ENCODE assay signal across 2 cellular contexts in genomic region chr11:119782673-119783072, GRCh38.
TF ChIP-seq lines count a peak whose summit lies in the region.

No MANE protein-coding gene starts in this region.

TF ChIP-seq in HCT116, 20 proteins besides CTCF, POLR2A, EP300 and RAD21 (continued from another document):
- no peak for TF ChIP-seq ATF3 (IDR thresholded peaks at IDR 0.05)
- TF ChIP-seq ELF1 (IDR thresholded peaks at IDR 0.05; ENCODE audit: borderline replicate concordance, low read depth): no peak
- no peak for TF ChIP-seq POLR2AphosphoS5 (IDR thresholded peaks at IDR 0.05; ENCODE audit: low read depth, low read length)
- no peak for TF ChIP-seq SP1 (IDR thresholded peaks at IDR 0.05; ENCODE audit: low read depth)
- TF ChIP-seq EGR1 (IDR thresholded peaks at IDR 0.05; ENCODE audit: low read depth): no peak
- no peak for TF ChIP-seq CBX3 (IDR thresholded peaks at IDR 0.05; ENCODE audit: low read depth)
- TF ChIP-seq EZH2phosphoT487 (IDR thresholded peaks at IDR 0.05; ENCODE audit: borderline replicate concordance): no peak
- no peak for TF ChIP-seq REST (IDR thresholded peaks at IDR 0.05; ENCODE audit: low read depth)
- TF ChIP-seq MAX (IDR thresholded peaks at IDR 0.05): no peak
- TF ChIP-seq FOSL1 (IDR thresholded peaks at IDR 0.05; ENCODE audit: low read depth): no peak
- TF ChIP-seq SRF (IDR thresholded peaks at IDR 0.05; ENCODE audit: low read depth): no peak
- TF ChIP-seq JUND (IDR thresholded peaks at IDR 0.05): no peak
- no peak for TF ChIP-seq ZBTB33 (IDR thresholded peaks at IDR 0.05; ENCODE audit: extremely low read depth, insufficient replicate concordance, low read length)
- TF ChIP-seq TCF7L2 (IDR thresholded peaks at IDR 0.05; ENCODE audit: borderline replicate concordance, extremely low read depth, insufficient read depth, insufficient read length): no peak
- TF ChIP-seq EZH2 (IDR thresholded peaks at IDR 0.05): no peak
- TF ChIP-seq CEBPB (IDR thresholded peaks at IDR 0.05; ENCODE audit: low read depth): no peak
- no peak for TF ChIP-seq YY1 (IDR thresholded peaks at IDR 0.05; ENCODE audit: extremely low read depth, insufficient replicate concordance, low read depth, low read length)

TF ChIP-seq in K562, 482 proteins besides CTCF, POLR2A, EP300 and RAD21 (continued from another document):
- TF ChIP-seq MEF2A (IDR thresholded peaks at IDR 0.05; ENCODE audit: control insufficient read depth, low read depth, low read length): peak; percentile 70; the same call in 1 of the 2 replicates
